17 cellular contexts compared by ENCODE assay signal in genomic region chr20:24646331-24646730, GRCh38.
DNase-seq lines count a peak whose midpoint lies in the region; ATAC-seq and TF ChIP-seq lines count a peak whose summit lies in the region.
"Had no signal": no experiment of that assay in that cellular context is flagged by ENCODE, and none has a peak within 500 bp of the region (broad histone marks: within the 10 kb centered on the region; RNA-seq: fewer than 3 reads in every experiment).

No MANE protein-coding gene starts in this region.

- no peak overlapping the region for H3K27ac ChIP-seq in BLaER1
- no peak overlapping the region for H3K27ac ChIP-seq in coronary artery
- H3K27ac ChIP-seq: A549, C4-2B had no signal

- no peaks in the 10 kb centered on the region for H3K36me3 Mint-ChIP-seq in CD14-positive monocyte

- peak overlapping the region; percentile 70 for H3K4me2 ChIP-seq in BLaER1
- H3K4me2 ChIP-seq: A549, SK-N-SH had no signal

- no peak overlapping the region for H3K4me3 Mint-ChIP-seq in CD14-positive monocyte

- no peak overlapping the region for H3K9ac ChIP-seq in BLaER1
- H3K9ac ChIP-seq: SK-N-SH had no signal

- peaks cover 0 to 5% (median 0%) of the 10 kb centered on the region in 7 donors for H3K9me3 Mint-ChIP-seq in CD14-positive monocyte

- H3K27me3 ChIP-seq in BLaER1 = no peaks in the 10 kb centered on the region

- ATAC-seq in GM19463 (IDR thresholded peaks at IDR 0.05; ENCODE audit: unreplicated experiment) (peak; percentile 49), GM19023 (IDR thresholded peaks at IDR 0.05; ENCODE audit: unreplicated experiment) (no peak)
- ATAC-seq: A549, K562, PC-3 had no signal

- no peaks in the 10 kb centered on the region for H4K20me1 ChIP-seq in BLaER1

- H3K4me1 ChIP-seq in BLaER1 = peaks cover 62% of the 10 kb centered on the region

- H3K27me3 Mint-ChIP-seq in CD14-positive monocyte (ENCODE audit: low read depth in 3 of 3) = peaks cover 0 to 2% (median 2%) of the 10 kb centered on the region in 3 donors

- peaks cover 3% of the 10 kb centered on the region for H3K4me1 Mint-ChIP-seq in CD14-positive monocyte

- H3K9me3 ChIP-seq in BLaER1 = peaks cover 9% of the 10 kb centered on the region
- H3K9me3 ChIP-seq: A549, SK-N-SH had no signal

- no peak for TF ChIP-seq CTCF in coronary artery (IDR thresholded peaks at IDR 0.05)
- no peak for TF ChIP-seq CTCF in CD14-positive monocyte (IDR thresholded peaks at IDR 0.05)

- intact Hi-C loops in CD14-positive monocyte (cut with micrococcal nuclease) = no loop called here

- no peaks in the 10 kb centered on the region for H3K36me3 ChIP-seq in BLaER1

- DNase-seq in coronary artery (ENCODE audit: low spot score) (peak; percentile 26), putamen (ENCODE audit: low spot score) (peak; percentile 29), CD14-positive monocyte (ENCODE audit: low spot score) (no peak), HuH-7.5 (ENCODE audit: low spot score) (no peak)
- DNase-seq: NCI-H1694 treated with DMSO at 0.1 percent for 48 hours, NCI-H510A, NCI-H774, PC-3, RPMI8226, SHP77 treated with DMSO at 0.1 percent for 48 hours, SK-N-SH had no signal

- no peak overlapping the region for H3K27ac Mint-ChIP-seq in CD14-positive monocyte

- no peak overlapping the region for H3K4me3 ChIP-seq in BLaER1
- H3K4me3 ChIP-seq in coronary artery = no peak overlapping the region
- H3K4me3 ChIP-seq: A549, K562 had no signal

Comparison
In these comparisons a context has a peak if more than half of its experiments do, and no peak if none do; other contexts are left out.
1. DNase-seq: peak in coronary artery (single experiment) and putamen (single experiment); none in CD14-positive monocyte (single experiment) and HuH-7.5 (single experiment).